In the genomic region with DNA sequence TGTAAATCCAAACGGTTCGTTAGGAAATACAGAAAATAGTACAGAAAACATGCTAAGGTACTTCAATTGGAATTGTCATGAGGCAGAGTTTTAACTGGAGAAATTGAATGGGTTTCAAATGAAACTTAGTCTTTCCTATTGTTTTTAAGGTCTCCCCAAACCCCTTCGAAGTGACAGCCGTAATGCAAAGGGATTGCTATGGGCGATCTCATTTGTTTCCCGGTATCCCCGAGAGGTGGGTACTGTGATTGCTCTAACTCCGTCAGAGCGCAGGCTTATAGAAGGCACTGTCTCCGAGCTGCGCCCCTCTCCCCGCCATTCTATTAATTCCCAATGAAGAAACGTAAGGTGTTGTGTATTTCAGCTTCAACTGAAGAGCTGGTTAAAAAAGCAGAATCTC, we compare ENCODE assay signal across 8 cellular contexts. TPM values are rescaled to one million over a fixed set of nuclear protein-coding genes. Genes with fewer than 3 reads are reported as not detected.
DNase-seq lines count a peak whose midpoint lies in the region; ATAC-seq and TF ChIP-seq lines count a peak whose summit lies in the region.
"Had no signal": no experiment of that assay in that cellular context is flagged by ENCODE, and none has a peak within 500 bp of the region (broad histone marks: within the 10 kb centered on the region; RNA-seq: fewer than 3 reads in every experiment).

No MANE protein-coding gene starts in this region.

- no peaks in the 10 kb centered on the region for H3F3A ChIP-seq in neural cell (ENCODE audit: insufficient read depth, low read length, poor library complexity, severe bottlenecking)

- CTCF ChIA-PET in CD8-positive, alpha-beta memory T cell (lab: Charles Lee) = interaction anchor here (0.7 to 2.9 kb wide), 8 partner anchors 8 to 466 kb away, joined by 3 to 12 read pairs (median 4); a partner anchor contains a TSS

- no peak for ATAC-seq in GM19324 (IDR thresholded peaks at IDR 0.05; ENCODE audit: low FRiP score, unreplicated experiment)

- no peak for TF ChIP-seq EP300 in neural cell (conservative IDR thresholded peaks at IDR 0.05; ENCODE audit: poor library complexity, severe bottlenecking)

- H3K4me3 Mint-ChIP-seq in CD8-positive, alpha-beta memory T cell = peak overlapping the region; percentile 79 to 94 (median 83)

- H3K4me1 ChIP-seq in CD8-positive, alpha-beta memory T cell (ENCODE audit: insufficient read depth, low read length) = peaks cover 28% of the 10 kb centered on the region
- peaks cover 4% of the 10 kb centered on the region for H3K4me1 ChIP-seq in ectodermal cell (ENCODE audit: control insufficient read depth, insufficient read depth, low read length)

- H3K36me3 ChIP-seq in CD8-positive, alpha-beta memory T cell (ENCODE audit: insufficient read depth, low read length) = no peaks in the 10 kb centered on the region
- no peaks in the 10 kb centered on the region for H3K36me3 ChIP-seq in ectodermal cell (ENCODE audit: control insufficient read depth, insufficient read depth, low read length)
- H3K36me3 ChIP-seq in neural cell (ENCODE audit: insufficient read depth, low read length) = no peaks in the 10 kb centered on the region

- no peaks in the 10 kb centered on the region for H3K9me3 Mint-ChIP-seq in CD8-positive, alpha-beta memory T cell

- 57 to 62% methylated on average over 13 of the region's 13 CpGs for WGBS in ectodermal cell, 2 experiments

- peak overlapping the region; percentile 47 for H2AFZ ChIP-seq in neural cell (ENCODE audit: low read depth, low read length)

- H3K36me3 Mint-ChIP-seq in CD8-positive, alpha-beta memory T cell = peaks cover 0 to 2% (median 0%) of the 10 kb centered on the region in 3 donors

- no peak for TF ChIP-seq CTCF in neural cell (IDR thresholded peaks at IDR 0.05; ENCODE audit: poor library complexity, severe bottlenecking)

- H3K4me2 ChIP-seq in neural cell (ENCODE audit: low read length) = peak overlapping the region; percentile 83

- TF ChIP-seq RAD21 in neural cell (conservative IDR thresholded peaks at IDR 0.05) = no peak

- H3K4me1 Mint-ChIP-seq in CD8-positive, alpha-beta memory T cell = peaks cover 50 to 55% (median 51%) of the 10 kb centered on the region in 3 donors

- peak overlapping the region; percentile 85 for H3K9ac ChIP-seq in neural cell (ENCODE audit: low read length)

- DNase-seq in CD8-positive, alpha-beta memory T cell = no peak
- DNase-seq in Jurkat, Clone E6-1 (ENCODE audit: low read depth, low spot score) = no peak
- DNase-seq in GM19238 (ENCODE audit: insufficient read length, low spot score) (no peak), mucosa of gallbladder (ENCODE audit: low spot score) (no peak)

- no peaks in the 10 kb centered on the region for H4K20me1 ChIP-seq in neural cell (ENCODE audit: insufficient read depth)

- POLR2A ChIA-PET in CD8-positive, alpha-beta memory T cell (lab: Charles Lee) = interaction anchor here (0.5 to 3.0 kb wide), 8 partner anchors 9 to 390 kb away, joined by 3 to 23 read pairs (median 4); a partner anchor contains a TSS

- H3K27me3 ChIP-seq in CD8-positive, alpha-beta memory T cell (ENCODE audit: insufficient read depth, low read length, poor library complexity, severe bottlenecking) = no peaks in the 10 kb centered on the region
- H3K27me3 ChIP-seq in ectodermal cell (ENCODE audit: control insufficient read depth, insufficient read depth, low read length, poor library complexity, severe bottlenecking) = peaks cover 79% of the 10 kb centered on the region
- H3K27me3 ChIP-seq in neural cell (ENCODE audit: insufficient read depth, low read depth, low read length) = no peaks in the 10 kb centered on the region

- no peaks in the 10 kb centered on the region for H3K9me2 ChIP-seq in neural cell (ENCODE audit: insufficient read depth, low read length)

- H3K27ac Mint-ChIP-seq in CD8-positive, alpha-beta memory T cell = peak overlapping the region; percentile 43 to 96 (median 77)

- no peak overlapping the region for H3K27ac ChIP-seq in CD8-positive, alpha-beta memory T cell (ENCODE audit: low read depth, low read length)
- peak overlapping the region; percentile 78 for H3K27ac ChIP-seq in ectodermal cell (ENCODE audit: insufficient read depth, low read depth, low read length, poor library complexity, severe bottlenecking)
- H3K27ac ChIP-seq in neural cell (ENCODE audit: low read length) = peak overlapping the region; percentile 96

- no peaks in the 10 kb centered on the region for H3K9me3 ChIP-seq in CD8-positive, alpha-beta memory T cell (ENCODE audit: low read length)
- H3K9me3 ChIP-seq in ectodermal cell (ENCODE audit: control insufficient read depth, low read length) (no peaks in the 10 kb centered on the region), neural cell (ENCODE audit: low read length) (no peaks in the 10 kb centered on the region)

- H3K27me3 Mint-ChIP-seq in CD8-positive, alpha-beta memory T cell = peaks cover 7 to 12% of the 10 kb centered on the region in 2 donors

- H3K4me3 ChIP-seq in CD8-positive, alpha-beta memory T cell (ENCODE audit: low read length) = peak overlapping the region; percentile 71
- H3K4me3 ChIP-seq in Jurkat, Clone E6-1 (ENCODE audit: low read length) = peak overlapping the region; percentile 78
- H3K4me3 ChIP-seq in ectodermal cell (ENCODE audit: insufficient read depth, low read depth, low read length) (peak overlapping the region; percentile 50), neural cell (ENCODE audit: low read length) (peak overlapping the region; percentile 78)
- H3K4me3 ChIP-seq: lung had no signal

- peaks cover 21% of the 10 kb centered on the region for H3K79me2 ChIP-seq in neural cell (replicated peaks; ENCODE audit: insufficient read depth, low read length)

TF ChIP-seq in neural cell, 6 proteins besides CTCF, POLR2A, EP300 and RAD21:
- TF ChIP-seq SMC3 (conservative IDR thresholded peaks at IDR 0.05; ENCODE audit: poor library complexity) = no peak
- TF ChIP-seq TAF1 (IDR thresholded peaks at IDR 0.05; ENCODE audit: low read depth) = no peak
- no peak for TF ChIP-seq POLR2AphosphoS5 (IDR thresholded peaks at IDR 0.05)
- TF ChIP-seq EZH2 (IDR thresholded peaks at IDR 0.05; ENCODE audit: borderline replicate concordance, insufficient read depth, low read length, poor library complexity, severe bottlenecking) = no peak
- TF ChIP-seq MXI1 (conservative IDR thresholded peaks at IDR 0.05; ENCODE audit: poor library complexity, severe bottlenecking) = no peak
- TF ChIP-seq, protein P1, sequence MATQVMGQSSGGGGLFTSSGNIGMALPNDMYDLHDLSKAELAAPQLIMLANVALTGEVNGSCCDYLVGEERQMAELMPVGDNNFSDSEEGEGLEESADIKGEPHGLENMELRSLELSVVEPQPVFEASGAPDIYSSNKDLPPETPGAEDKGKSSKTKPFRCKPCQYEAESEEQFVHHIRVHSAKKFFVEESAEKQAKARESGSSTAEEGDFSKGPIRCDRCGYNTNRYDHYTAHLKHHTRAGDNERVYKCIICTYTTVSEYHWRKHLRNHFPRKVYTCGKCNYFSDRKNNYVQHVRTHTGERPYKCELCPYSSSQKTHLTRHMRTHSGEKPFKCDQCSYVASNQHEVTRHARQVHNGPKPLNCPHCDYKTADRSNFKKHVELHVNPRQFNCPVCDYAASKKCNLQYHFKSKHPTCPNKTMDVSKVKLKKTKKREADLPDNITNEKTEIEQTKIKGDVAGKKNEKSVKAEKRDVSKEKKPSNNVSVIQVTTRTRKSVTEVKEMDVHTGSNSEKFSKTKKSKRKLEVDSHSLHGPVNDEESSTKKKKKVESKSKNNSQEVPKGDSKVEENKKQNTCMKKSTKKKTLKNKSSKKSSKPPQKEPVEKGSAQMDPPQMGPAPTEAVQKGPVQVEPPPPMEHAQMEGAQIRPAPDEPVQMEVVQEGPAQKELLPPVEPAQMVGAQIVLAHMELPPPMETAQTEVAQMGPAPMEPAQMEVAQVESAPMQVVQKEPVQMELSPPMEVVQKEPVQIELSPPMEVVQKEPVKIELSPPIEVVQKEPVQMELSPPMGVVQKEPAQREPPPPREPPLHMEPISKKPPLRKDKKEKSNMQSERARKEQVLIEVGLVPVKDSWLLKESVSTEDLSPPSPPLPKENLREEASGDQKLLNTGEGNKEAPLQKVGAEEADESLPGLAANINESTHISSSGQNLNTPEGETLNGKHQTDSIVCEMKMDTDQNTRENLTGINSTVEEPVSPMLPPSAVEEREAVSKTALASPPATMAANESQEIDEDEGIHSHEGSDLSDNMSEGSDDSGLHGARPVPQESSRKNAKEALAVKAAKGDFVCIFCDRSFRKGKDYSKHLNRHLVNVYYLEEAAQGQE (IDR thresholded peaks at IDR 0.05; ENCODE audit: borderline replicate concordance) = no peak

RNA-seq across cellular contexts. Expression of a gene that starts 22.0 kb away (rescaled TPM):
- total RNA-seq in CD8-positive, alpha-beta memory T cell = 100 to 1,000 TPM; 128 to 129 TPM
- polyA plus RNA-seq in CD8-positive, alpha-beta memory T cell = 56.7 TPM
- polyA plus RNA-seq in Jurkat, Clone E6-1 (2012; ENCODE audit: insufficient read depth, insufficient read length) = 120 TPM
- 60.0 TPM for polyA plus RNA-seq in ectodermal cell (2013, experiment 1 of 4)
- 58.8 TPM for polyA plus RNA-seq in ectodermal cell (2013, experiment 2 of 4)
- 46.3 TPM for polyA plus RNA-seq in ectodermal cell (2013, experiment 3 of 4)
- 43.4 TPM for polyA plus RNA-seq in ectodermal cell (2013, experiment 4 of 4)
- polyA plus RNA-seq in neural cell = 73.6 and 83.2 TPM in 2 replicates
- polyA minus RNA-seq in neural cell = 49.4 and 61.4 TPM in 2 replicates
- 122 TPM for total RNA-seq in mucosa of gallbladder

RNA-seq across cellular contexts. Expression of a gene that starts 48.5 kb away (rescaled TPM):
- 1 to 10 TPM; 1.8 to 2.1 TPM for total RNA-seq in CD8-positive, alpha-beta memory T cell
- polyA plus RNA-seq in CD8-positive, alpha-beta memory T cell = 0.60 TPM
- not detected for polyA plus RNA-seq in Jurkat, Clone E6-1 (2012; ENCODE audit: insufficient read depth, insufficient read length)
- polyA plus RNA-seq in ectodermal cell (2013, experiment 1 of 4) = 6.4 TPM
- 6.0 TPM for polyA plus RNA-seq in ectodermal cell (2013, experiment 2 of 4)
- polyA plus RNA-seq in ectodermal cell (2013, experiment 3 of 4) = 5.3 TPM
- 4.9 TPM for polyA plus RNA-seq in ectodermal cell (2013, experiment 4 of 4)
- polyA plus RNA-seq in neural cell = 0.14 TPM in 1 of 2 replicates, not detected in the other
- 0.49 TPM in 1 of 2 replicates, not detected in the other for polyA minus RNA-seq in neural cell
- total RNA-seq in mucosa of gallbladder = 0.23 TPM

RNA-seq across cellular contexts. Expression of a gene that starts 58.5 kb away (rescaled TPM):
- 10 to 100 TPM; 38.3 to 38.8 TPM for total RNA-seq in CD8-positive, alpha-beta memory T cell
- polyA plus RNA-seq in CD8-positive, alpha-beta memory T cell = 21.5 TPM
- polyA plus RNA-seq in Jurkat, Clone E6-1 (2012; ENCODE audit: insufficient read depth, insufficient read length) = 23.6 TPM
- 22.3 TPM for polyA plus RNA-seq in ectodermal cell (2013, experiment 1 of 4)
- polyA plus RNA-seq in ectodermal cell (2013, experiment 2 of 4) = 23.9 TPM
- polyA plus RNA-seq in ectodermal cell (2013, experiment 3 of 4) = 19.7 TPM
- 22.2 TPM for polyA plus RNA-seq in ectodermal cell (2013, experiment 4 of 4)
- 25.1 and 28.5 TPM in 2 replicates for polyA plus RNA-seq in neural cell
- 34.5 and 38.5 TPM in 2 replicates for polyA minus RNA-seq in neural cell
- 33.3 TPM for total RNA-seq in mucosa of gallbladder
